ENCODE assay signal across 20 cellular contexts in the genomic region with DNA sequence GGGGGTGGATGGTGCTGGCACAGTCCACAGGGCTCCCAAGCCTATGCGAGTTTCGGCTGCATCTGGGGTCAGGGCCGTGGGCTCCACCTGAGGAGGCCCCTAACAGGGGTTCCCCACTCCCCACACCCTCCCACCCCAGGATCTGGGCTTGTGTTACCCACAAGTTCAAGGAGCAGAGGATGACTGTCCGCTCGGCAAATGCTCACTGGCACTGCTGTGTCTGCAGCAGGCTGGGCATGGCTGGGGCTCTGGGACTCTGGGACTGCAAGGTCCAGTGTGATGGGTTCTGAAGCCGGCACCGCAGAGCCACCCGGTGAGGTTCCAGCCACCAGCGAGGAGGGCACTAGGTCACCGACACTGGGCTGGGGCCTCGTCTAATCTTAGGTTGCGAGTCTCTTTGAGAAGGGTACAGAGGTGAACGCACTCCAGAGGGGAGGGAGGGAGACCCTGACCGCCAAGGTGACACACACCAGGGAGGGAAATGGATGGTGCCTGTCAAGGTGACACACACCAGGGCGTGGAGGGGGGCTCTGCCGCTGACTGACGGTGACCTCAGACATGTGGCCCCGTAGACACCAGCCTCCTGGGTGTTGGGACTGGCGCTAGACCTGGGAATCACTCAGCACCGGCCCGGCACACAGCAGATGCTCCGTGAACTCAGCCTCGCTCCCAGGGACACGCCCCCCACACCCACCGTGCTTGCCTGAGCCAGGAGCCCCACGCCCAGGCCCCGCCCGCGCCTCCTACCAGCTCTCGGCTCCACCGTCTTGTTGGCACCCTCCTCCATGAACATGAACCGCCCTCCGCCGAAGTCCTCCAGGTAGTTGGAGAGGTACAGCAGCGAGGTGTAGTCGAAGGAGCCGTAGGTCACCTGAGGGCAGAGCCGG. TPM values are rescaled to one million over a fixed set of nuclear protein-coding genes. Genes with fewer than 3 reads are reported as not detected.
DNase-seq lines count a peak whose midpoint lies in the region; ATAC-seq, FAIRE-seq and TF ChIP-seq lines count a peak whose summit lies in the region.
"Had no signal": no experiment of that assay in that cellular context is flagged by ENCODE, and none has a peak within 500 bp of the region (broad histone marks: within the 10 kb centered on the region; RNA-seq: fewer than 3 reads in every experiment).

No MANE protein-coding gene starts in this region.

- H3K36me3 Mint-ChIP-seq in stimulated activated naive B cell treated with anti-CD40 and anti-IgM and Interleukin-4, amounts not matched to agents 10 μg/mL and 1 μg/mL and 100 μg/mL, for 72 hours: peaks cover 31 to 70% of the 10 kb centered on the region in 2 donors

- no peak overlapping the region for H3K4me3 ChIP-seq in right atrium auricular region
- H3K4me3 ChIP-seq in HepG2 (replicated peaks in 1 of 3; ENCODE audit: insufficient read depth in 1 of 3, low read depth in 2 of 3, low read length in 3 of 3): no peak overlapping the region

- no peak for TF ChIP-seq EP300 in HepG2 (IDR thresholded peaks at IDR 0.05; ENCODE audit: low read depth in 2 of 2, low read length in 2 of 2)
- no peak for TF ChIP-seq EP300 in HepG2 (CRISPR knock-in tag; IDR thresholded peaks at IDR 0.05; ENCODE audit: borderline replicate concordance)

- TF ChIP-seq RAD21 in HepG2 (CRISPR knock-in tag; IDR thresholded peaks at IDR 0.05): no peak

- no peak overlapping the region for H3K27ac Mint-ChIP-seq in stimulated activated naive B cell treated with anti-CD40 and anti-IgM and Interleukin-4, amounts not matched to agents 10 μg/mL and 1 μg/mL and 100 μg/mL, for 72 hours
- H3K27ac Mint-ChIP-seq: activated CD4-positive, alpha-beta memory T cell treated with anti-CD3 and anti-CD28 coated beads, Interleukin-2, amount 10 ng/mL, durations not matched to agents 7 days and 5 days; CD4-positive, alpha-beta memory T cell had no signal

- H2AFZ ChIP-seq in HepG2 (ENCODE audit: low read length): no peak overlapping the region

- no peak overlapping the region for H3K4me2 ChIP-seq in HepG2 (ENCODE audit: low read depth, low read length)

- TF ChIP-seq POLR2A in HepG2 (IDR thresholded peaks at IDR 0.05; ENCODE audit: insufficient read depth in 1 of 2, low read depth in 2 of 2, low read length in 2 of 2): no peak

- in situ Hi-C loops in HepG2 (cut with HindIII; ENCODE audit: extremely low pct_ligation_motif_present, low pct_unique_long_range_greater_than_20kb): no loop called here

- H3K27me3 ChIP-seq in right atrium auricular region (no peaks in the 10 kb centered on the region), HepG2 (ENCODE audit: control insufficient read depth in 1 of 2, insufficient read depth in 2 of 2, low read length in 2 of 2) (no peaks in the 10 kb centered on the region)

- H3K27me3 Mint-ChIP-seq in stimulated activated naive B cell treated with anti-CD40 and anti-IgM and Interleukin-4, amounts not matched to agents 10 μg/mL and 1 μg/mL and 100 μg/mL, for 72 hours: no peaks in the 10 kb centered on the region
- H3K27me3 Mint-ChIP-seq: activated CD4-positive, alpha-beta memory T cell treated with anti-CD3 and anti-CD28 coated beads, Interleukin-2, amount 10 ng/mL, durations not matched to agents 7 days and 5 days; CD4-positive, alpha-beta memory T cell had no signal

- H3K4me3 Mint-ChIP-seq in stimulated activated naive B cell treated with anti-CD40 and anti-IgM and Interleukin-4, amounts not matched to agents 10 μg/mL and 1 μg/mL and 100 μg/mL, for 72 hours: no peak overlapping the region
- H3K4me3 Mint-ChIP-seq: activated CD4-positive, alpha-beta memory T cell treated with anti-CD3 and anti-CD28 coated beads, Interleukin-2, amount 10 ng/mL, durations not matched to agents 7 days and 5 days; CD4-positive, alpha-beta memory T cell; neural crest cell had no signal

- TF ChIP-seq CTCF in right atrium auricular region (IDR thresholded peaks at IDR 0.05) (no peak), HepG2 (CRISPR knock-in tag; IDR thresholded peaks at IDR 0.05) (no peak)

- H3K4me1 ChIP-seq in right atrium auricular region: peaks cover 0 to 7% of the 10 kb centered on the region in 2 donors
- peaks cover 4% of the 10 kb centered on the region for H3K4me1 ChIP-seq in HepG2 (ENCODE audit: insufficient read depth, low read length)

- WGBS in HepG2 (ENCODE audit: low lambda C conversion rate): 90% methylated on average over 34 of the region's 38 CpGs

- POLR2A ChIA-PET in HepG2 (lab: Yijun Ruan, JAX): no interaction called here

- no peak overlapping the region for H3K9ac ChIP-seq in HepG2 (ENCODE audit: insufficient read depth, low read depth, low read length)

- H3K9me3 ChIP-seq in right atrium auricular region (no peaks in the 10 kb centered on the region), HepG2 (ENCODE audit: low read length) (no peaks in the 10 kb centered on the region)

- no peaks in the 10 kb centered on the region for H4K20me1 ChIP-seq in HepG2 (ENCODE audit: insufficient read depth, low read length)

- DNase-seq in Right ventricle myocardium inferior (ENCODE audit: missing footprints) (peak; percentile 43), right atrium auricular region (ENCODE audit: low spot score) (no peak), NCI-H510A (lab: John Stamatoyannopoulos, UW) (peak; percentile 52), HepG2 (ENCODE audit: low spot score) (no peak), urothelium cell line (ENCODE audit: low spot score) (no peak), NCI-H2029 treated with DMSO at 0.1 percent for 48 hours (lab: John Stamatoyannopoulos, UW) (no peak)
- no peak for DNase-seq in stimulated activated naive B cell treated with anti-CD40 and anti-IgM and Interleukin-4, amounts not matched to agents 10 μg/mL and 1 μg/mL and 100 μg/mL, for 72 hours
- DNase-seq: activated CD4-positive, alpha-beta memory T cell treated with anti-CD3 and anti-CD28 coated beads, Interleukin-2, amount 10 ng/mL, durations not matched to agents 7 days and 5 days; activated naive CD4-positive, alpha-beta T cell; CD4-positive, alpha-beta memory T cell; DMS53; erythroblast; midbrain; MM.1S; NCI-H146; NCI-H524; stimulated activated CD4-positive, alpha-beta T cell treated with anti-CD3 and anti-CD28 coated beads, Interleukin-12 subunit alpha, Interleukin-12 subunit beta, amount 100 ng/mL, for 4 hours had no signal

- no TSS peak for BruUV-seq in HepG2 (replicated peaks; lab: Mats Ljungman, UMichigan)

- CTCF ChIA-PET in HepG2 (lab: Yijun Ruan, JAX; ENCODE audit: low intra/inter-chr PET ratio, low total read pairs): no interaction called here

- no peak for FAIRE-seq in HepG2 (lab: Jason Lieb, UNC)
- peak; percentile 78 for FAIRE-seq in urothelium cell line (lab: Jason Lieb, UNC)
- FAIRE-seq: GM19239, H1 had no signal

- peaks cover 11 to 17% of the 10 kb centered on the region in 2 donors for H3K4me1 Mint-ChIP-seq in stimulated activated naive B cell treated with anti-CD40 and anti-IgM and Interleukin-4, amounts not matched to agents 10 μg/mL and 1 μg/mL and 100 μg/mL, for 72 hours
- H3K4me1 Mint-ChIP-seq: neural crest cell had no signal

- H3K36me3 ChIP-seq in right atrium auricular region (peaks cover 16% of the 10 kb centered on the region), HepG2 (replicated peaks in 1 of 2; ENCODE audit: control insufficient read depth in 1 of 2, insufficient read depth in 2 of 2, low read length in 2 of 2) (peaks cover 10 to 32% of the 10 kb centered on the region in 2 experiments; a peak in 4 of 5 replicates)

- H3K79me2 ChIP-seq in HepG2 (ENCODE audit: insufficient read depth, low read length): no peaks in the 10 kb centered on the region

- H3K9me3 Mint-ChIP-seq in stimulated activated naive B cell treated with anti-CD40 and anti-IgM and Interleukin-4, amounts not matched to agents 10 μg/mL and 1 μg/mL and 100 μg/mL, for 72 hours: no peaks in the 10 kb centered on the region
- H3K9me3 Mint-ChIP-seq: activated CD4-positive, alpha-beta memory T cell treated with anti-CD3 and anti-CD28 coated beads, Interleukin-2, amount 10 ng/mL, durations not matched to agents 7 days and 5 days; neural crest cell had no signal

- H3K27ac ChIP-seq in right atrium auricular region: no peak overlapping the region
- H3K27ac ChIP-seq in HepG2 (ENCODE audit: extremely low read length, insufficient read depth, low read length): no peak overlapping the region

- ATAC-seq in Right ventricle myocardium inferior (no peak), HepG2 (peak; percentile 17)
- ATAC-seq in stimulated activated naive B cell treated with anti-CD40 and anti-IgM and Interleukin-4, amounts not matched to agents 10 μg/mL and 1 μg/mL and 100 μg/mL, for 72 hours (replicated peaks): no peak

- intact Hi-C loops in Right ventricle myocardium inferior (cut with DNase I) (no loop called here), HepG2 (cut with micrococcal nuclease; ENCODE audit: unreplicated experiment) (no loop called here)

RNA-seq across cellular contexts. Expression of a gene that starts 20.5 kb away (rescaled TPM):
- total RNA-seq in Right ventricle myocardium inferior (14.4 TPM), right atrium auricular region (10 to 100 TPM; 11.3 to 15.6 TPM), HepG2 (2016; rRNA removed; fragmentation: Illumina TruSeq; extraction: Trizol) (12.4 and 22.3 TPM in 2 replicates)
- 6.5 and 7.4 TPM in 2 replicates for total RNA-seq in HepG2 (2016; cell fraction: cytosol; rRNA removed; fragmentation: Illumina TruSeq; extraction: Trizol; ENCODE audit: low read depth)
- 9.5 and 21.5 TPM in 2 replicates for total RNA-seq in HepG2 (2016; cell fraction: insoluble cytoplasmic fraction; rRNA removed; fragmentation: Illumina TruSeq; extraction: Trizol)
- 8.1 and 9.0 TPM in 2 replicates for total RNA-seq in HepG2 (2016; cell fraction: membrane; rRNA removed; fragmentation: Illumina TruSeq; extraction: Trizol)
- 22.1 and 27.5 TPM in 2 replicates for total RNA-seq in HepG2 (2016; cell fraction: nucleus; rRNA removed; fragmentation: Illumina TruSeq; extraction: Trizol)
- polyA plus RNA-seq in HepG2 (2011; rRNA removed): 41.8 and 63.2 TPM in 2 replicates
- polyA plus RNA-seq in HepG2 (2011; cell fraction: cytosol; rRNA removed): 20.9 and 28.4 TPM in 2 replicates
- 726 and 860 TPM in 2 replicates for polyA plus RNA-seq in HepG2 (2011; cell fraction: nucleus; rRNA removed)
- polyA plus RNA-seq in HepG2 (2012): 33.2 and 40.0 TPM in 2 replicates
- polyA plus RNA-seq in HepG2 (2016; cell fraction: cytosol; fragmentation: Illumina TruSeq; extraction: Trizol; ENCODE audit: low read depth): 5.4 and 7.5 TPM in 2 replicates
- polyA plus RNA-seq in HepG2 (2016; cell fraction: insoluble cytoplasmic fraction; fragmentation: Illumina TruSeq; extraction: Trizol; ENCODE audit: low read depth): 16.9 and 19.6 TPM in 2 replicates
- 6.9 and 9.6 TPM in 2 replicates for polyA plus RNA-seq in HepG2 (2016; cell fraction: membrane; fragmentation: Illumina TruSeq; extraction: Trizol; ENCODE audit: low read depth)
- 83.7 and 89.3 TPM in 2 replicates for polyA plus RNA-seq in HepG2 (2016; cell fraction: nucleus; fragmentation: Illumina TruSeq; extraction: Trizol; ENCODE audit: insufficient read depth, low read depth)
- polyA minus RNA-seq in HepG2 (2011; rRNA and poly(A)+ RNA removed; ENCODE audit: low replicate concordance): 14.8 and 25.5 TPM in 2 replicates
- polyA minus RNA-seq in HepG2 (2011; cell fraction: cytosol; rRNA and poly(A)+ RNA removed): 12.8 and 13.5 TPM in 2 replicates
- 52.1 and 55.8 TPM in 2 replicates for polyA minus RNA-seq in HepG2 (2011; cell fraction: nucleus; rRNA and poly(A)+ RNA removed)

RNA-seq across cellular contexts. Expression of a gene that starts 20.7 kb away (rescaled TPM):
- 23.5 TPM for total RNA-seq in Right ventricle myocardium inferior
- 10 to 100 TPM; 26.4 to 32.4 TPM for total RNA-seq in right atrium auricular region
- 19.3 and 42.1 TPM in 2 replicates for total RNA-seq in HepG2 (2016; rRNA removed; fragmentation: Illumina TruSeq; extraction: Trizol)
- 44.1 and 48.5 TPM in 2 replicates for total RNA-seq in HepG2 (2016; cell fraction: cytosol; rRNA removed; fragmentation: Illumina TruSeq; extraction: Trizol; ENCODE audit: low read depth)
- total RNA-seq in HepG2 (2016; cell fraction: insoluble cytoplasmic fraction; rRNA removed; fragmentation: Illumina TruSeq; extraction: Trizol): 18.4 and 43.0 TPM in 2 replicates
- total RNA-seq in HepG2 (2016; cell fraction: membrane; rRNA removed; fragmentation: Illumina TruSeq; extraction: Trizol): 47.3 and 50.8 TPM in 2 replicates
- total RNA-seq in HepG2 (2016; cell fraction: nucleus; rRNA removed; fragmentation: Illumina TruSeq; extraction: Trizol): 29.1 and 32.9 TPM in 2 replicates
- 40.0 and 48.0 TPM in 2 replicates for polyA plus RNA-seq in HepG2 (2011; rRNA removed)
- polyA plus RNA-seq in HepG2 (2011; cell fraction: cytosol; rRNA removed): 45.1 and 55.2 TPM in 2 replicates
- polyA plus RNA-seq in HepG2 (2011; cell fraction: nucleus; rRNA removed): 42.8 and 53.8 TPM in 2 replicates
- 30.1 and 30.6 TPM in 2 replicates for polyA plus RNA-seq in HepG2 (2012)
- polyA plus RNA-seq in HepG2 (2016; cell fraction: cytosol; fragmentation: Illumina TruSeq; extraction: Trizol; ENCODE audit: low read depth): 22.8 and 30.9 TPM in 2 replicates
- 20.3 and 20.6 TPM in 2 replicates for polyA plus RNA-seq in HepG2 (2016; cell fraction: insoluble cytoplasmic fraction; fragmentation: Illumina TruSeq; extraction: Trizol; ENCODE audit: low read depth)
- polyA plus RNA-seq in HepG2 (2016; cell fraction: membrane; fragmentation: Illumina TruSeq; extraction: Trizol; ENCODE audit: low read depth): 24.3 and 28.8 TPM in 2 replicates
- 57.8 and 59.9 TPM in 2 replicates for polyA plus RNA-seq in HepG2 (2016; cell fraction: nucleus; fragmentation: Illumina TruSeq; extraction: Trizol; ENCODE audit: insufficient read depth, low read depth)
- polyA minus RNA-seq in HepG2 (2011; rRNA and poly(A)+ RNA removed; ENCODE audit: low replicate concordance): 17.2 and 64.0 TPM in 2 replicates
- 31.0 and 31.1 TPM in 2 replicates for polyA minus RNA-seq in HepG2 (2011; cell fraction: cytosol; rRNA and poly(A)+ RNA removed)
- polyA minus RNA-seq in HepG2 (2011; cell fraction: nucleus; rRNA and poly(A)+ RNA removed): 16.2 and 18.9 TPM in 2 replicates

RNA-seq across cellular contexts. Expression of a gene that starts 26.1 kb away (rescaled TPM):
- 0.76 TPM for total RNA-seq in Right ventricle myocardium inferior
- 10 to 100 TPM in 1 of 2 donors, under 1 TPM in 1; 0.44 to 16.9 TPM for total RNA-seq in right atrium auricular region
- total RNA-seq in HepG2 (2016; rRNA removed; fragmentation: Illumina TruSeq; extraction: Trizol): 0.13 TPM in 1 of 2 replicates, not detected in the other
- total RNA-seq in HepG2 (2016; cell fraction: cytosol; rRNA removed; fragmentation: Illumina TruSeq; extraction: Trizol; ENCODE audit: low read depth): not detected in 2 replicates
- 0.11 TPM in 1 of 2 replicates, not detected in the other for total RNA-seq in HepG2 (2016; cell fraction: insoluble cytoplasmic fraction; rRNA removed; fragmentation: Illumina TruSeq; extraction: Trizol)
- total RNA-seq in HepG2 (2016; cell fraction: membrane; rRNA removed; fragmentation: Illumina TruSeq; extraction: Trizol): not detected in 2 replicates
- total RNA-seq in HepG2 (2016; cell fraction: nucleus; rRNA removed; fragmentation: Illumina TruSeq; extraction: Trizol): 0.38 TPM in 1 of 2 replicates, not detected in the other
- 0.10 and 0.15 TPM in 2 replicates for polyA plus RNA-seq in HepG2 (2011; rRNA removed)
- polyA plus RNA-seq in HepG2 (2011; cell fraction: cytosol; rRNA removed): 0.08 and 0.12 TPM in 2 replicates
- 1.7 and 2.2 TPM in 2 replicates for polyA plus RNA-seq in HepG2 (2011; cell fraction: nucleus; rRNA removed)
- 0.19 and 0.20 TPM in 2 replicates for polyA plus RNA-seq in HepG2 (2012)
- polyA plus RNA-seq in HepG2 (2016; cell fraction: cytosol; fragmentation: Illumina TruSeq; extraction: Trizol; ENCODE audit: low read depth): not detected in 2 replicates
- 0.17 TPM in 1 of 2 replicates, not detected in the other for polyA plus RNA-seq in HepG2 (2016; cell fraction: insoluble cytoplasmic fraction; fragmentation: Illumina TruSeq; extraction: Trizol; ENCODE audit: low read depth)
- polyA plus RNA-seq in HepG2 (2016; cell fraction: membrane; fragmentation: Illumina TruSeq; extraction: Trizol; ENCODE audit: low read depth): not detected in 2 replicates
- polyA plus RNA-seq in HepG2 (2016; cell fraction: nucleus; fragmentation: Illumina TruSeq; extraction: Trizol; ENCODE audit: insufficient read depth, low read depth): not detected in 2 replicates
- polyA minus RNA-seq in HepG2 (2011; rRNA and poly(A)+ RNA removed; ENCODE audit: low replicate concordance): 0.32 TPM in 1 of 2 replicates, not detected in the other
- not detected in 2 replicates for polyA minus RNA-seq in HepG2 (2011; cell fraction: cytosol; rRNA and poly(A)+ RNA removed)
- 0.50 TPM in 1 of 2 replicates, not detected in the other for polyA minus RNA-seq in HepG2 (2011; cell fraction: nucleus; rRNA and poly(A)+ RNA removed)
- total RNA-seq: activated CD4-positive, alpha-beta memory T cell treated with anti-CD3 and anti-CD28 coated beads, Interleukin-2, amount 10 ng/mL, durations not matched to agents 7 days and 5 days; CD4-positive, alpha-beta memory T cell; H1; neural crest cell had no signal
- polyA plus RNA-seq: CD4-positive, alpha-beta memory T cell had no signal

RNA-seq across cellular contexts. Expression of a gene that starts 38.6 kb away (rescaled TPM):
- not detected for total RNA-seq in Right ventricle myocardium inferior
- not detected for total RNA-seq in right atrium auricular region
- total RNA-seq in HepG2 (2016; rRNA removed; fragmentation: Illumina TruSeq; extraction: Trizol): 1.3 and 1.8 TPM in 2 replicates
- total RNA-seq in HepG2 (2016; cell fraction: cytosol; rRNA removed; fragmentation: Illumina TruSeq; extraction: Trizol; ENCODE audit: low read depth): 0.61 and 0.62 TPM in 2 replicates
- total RNA-seq in HepG2 (2016; cell fraction: insoluble cytoplasmic fraction; rRNA removed; fragmentation: Illumina TruSeq; extraction: Trizol): 1.6 TPM in 2 replicates
- total RNA-seq in HepG2 (2016; cell fraction: membrane; rRNA removed; fragmentation: Illumina TruSeq; extraction: Trizol): 1.4 and 1.7 TPM in 2 replicates
- total RNA-seq in HepG2 (2016; cell fraction: nucleus; rRNA removed; fragmentation: Illumina TruSeq; extraction: Trizol): 0.31 and 0.50 TPM in 2 replicates
- 4.9 and 6.0 TPM in 2 replicates for polyA plus RNA-seq in HepG2 (2011; rRNA removed)
- 4.4 and 5.4 TPM in 2 replicates for polyA plus RNA-seq in HepG2 (2011; cell fraction: cytosol; rRNA removed)
- polyA plus RNA-seq in HepG2 (2011; cell fraction: nucleus; rRNA removed): 1.8 TPM in 2 replicates
- polyA plus RNA-seq in HepG2 (2012): 3.9 TPM in 2 replicates
- 0.29 and 0.36 TPM in 2 replicates for polyA plus RNA-seq in HepG2 (2016; cell fraction: cytosol; fragmentation: Illumina TruSeq; extraction: Trizol; ENCODE audit: low read depth)
- polyA plus RNA-seq in HepG2 (2016; cell fraction: insoluble cytoplasmic fraction; fragmentation: Illumina TruSeq; extraction: Trizol; ENCODE audit: low read depth): 1.2 and 1.6 TPM in 2 replicates
- polyA plus RNA-seq in HepG2 (2016; cell fraction: membrane; fragmentation: Illumina TruSeq; extraction: Trizol; ENCODE audit: low read depth): 0.61 and 0.72 TPM in 2 replicates
- polyA plus RNA-seq in HepG2 (2016; cell fraction: nucleus; fragmentation: Illumina TruSeq; extraction: Trizol; ENCODE audit: insufficient read depth, low read depth): 0.55 and 1.4 TPM in 2 replicates
- polyA minus RNA-seq in HepG2 (2011; rRNA and poly(A)+ RNA removed; ENCODE audit: low replicate concordance): 1.6 and 8.6 TPM in 2 replicates
- polyA minus RNA-seq in HepG2 (2011; cell fraction: cytosol; rRNA and poly(A)+ RNA removed): 1.8 and 2.5 TPM in 2 replicates
- polyA minus RNA-seq in HepG2 (2011; cell fraction: nucleus; rRNA and poly(A)+ RNA removed): 0.26 and 0.50 TPM in 2 replicates
- total RNA-seq: activated CD4-positive, alpha-beta memory T cell treated with anti-CD3 and anti-CD28 coated beads, Interleukin-2, amount 10 ng/mL, durations not matched to agents 7 days and 5 days; CD4-positive, alpha-beta memory T cell had no signal
- polyA plus RNA-seq: CD4-positive, alpha-beta memory T cell had no signal

RNA-seq across cellular contexts. Expression of a gene that starts 52.9 kb away (rescaled TPM):
- total RNA-seq in Right ventricle myocardium inferior (29.4 TPM), right atrium auricular region (10 to 100 TPM; 14.9 to 34.9 TPM), HepG2 (2016; rRNA removed; fragmentation: Illumina TruSeq; extraction: Trizol) (27.1 and 43.4 TPM in 2 replicates)
- total RNA-seq in HepG2 (2016; cell fraction: cytosol; rRNA removed; fragmentation: Illumina TruSeq; extraction: Trizol; ENCODE audit: low read depth): 72.9 and 78.4 TPM in 2 replicates
- 23.7 and 43.2 TPM in 2 replicates for total RNA-seq in HepG2 (2016; cell fraction: insoluble cytoplasmic fraction; rRNA removed; fragmentation: Illumina TruSeq; extraction: Trizol)
- total RNA-seq in HepG2 (2016; cell fraction: membrane; rRNA removed; fragmentation: Illumina TruSeq; extraction: Trizol): 74.7 and 83.2 TPM in 2 replicates
- total RNA-seq in HepG2 (2016; cell fraction: nucleus; rRNA removed; fragmentation: Illumina TruSeq; extraction: Trizol): 38.5 and 40.4 TPM in 2 replicates
- 44.1 and 56.8 TPM in 2 replicates for polyA plus RNA-seq in HepG2 (2011; rRNA removed)
- polyA plus RNA-seq in HepG2 (2011; cell fraction: cytosol; rRNA removed): 43.1 and 61.0 TPM in 2 replicates
- 170 and 187 TPM in 2 replicates for polyA plus RNA-seq in HepG2 (2011; cell fraction: nucleus; rRNA removed)
- polyA plus RNA-seq in HepG2 (2012): 22.9 and 33.5 TPM in 2 replicates
- 7.9 and 8.6 TPM in 2 replicates for polyA plus RNA-seq in HepG2 (2016; cell fraction: cytosol; fragmentation: Illumina TruSeq; extraction: Trizol; ENCODE audit: low read depth)
- polyA plus RNA-seq in HepG2 (2016; cell fraction: insoluble cytoplasmic fraction; fragmentation: Illumina TruSeq; extraction: Trizol; ENCODE audit: low read depth): 17.6 and 23.7 TPM in 2 replicates
- polyA plus RNA-seq in HepG2 (2016; cell fraction: membrane; fragmentation: Illumina TruSeq; extraction: Trizol; ENCODE audit: low read depth): 13.1 and 13.7 TPM in 2 replicates
- polyA plus RNA-seq in HepG2 (2016; cell fraction: nucleus; fragmentation: Illumina TruSeq; extraction: Trizol; ENCODE audit: insufficient read depth, low read depth): 99.7 and 100 TPM in 2 replicates
- polyA minus RNA-seq in HepG2 (2011; rRNA and poly(A)+ RNA removed; ENCODE audit: low replicate concordance): 44.8 and 70.0 TPM in 2 replicates
- polyA minus RNA-seq in HepG2 (2011; cell fraction: cytosol; rRNA and poly(A)+ RNA removed): 34.6 and 36.4 TPM in 2 replicates
- polyA minus RNA-seq in HepG2 (2011; cell fraction: nucleus; rRNA and poly(A)+ RNA removed): 46.0 and 49.1 TPM in 2 replicates

Comparison
In these comparisons a context has a peak if more than half of its experiments do, and no peak if none do; other contexts are left out.
1. DNase-seq: peak in Right ventricle myocardium inferior (single experiment) and NCI-H510A (single experiment); none in right atrium auricular region (single experiment), HepG2 (single experiment), urothelium cell line (single experiment), stimulated activated naive B cell treated with anti-CD40 and anti-IgM and Interleukin-4, amounts not matched to agents 10 μg/mL and 1 μg/mL and 100 μg/mL, for 72 hours (single experiment) and NCI-H2029 treated with DMSO at 0.1 percent for 48 hours (single experiment).